Comparison of ENCODE assay signal across 1 cellular context in the genomic region with DNA sequence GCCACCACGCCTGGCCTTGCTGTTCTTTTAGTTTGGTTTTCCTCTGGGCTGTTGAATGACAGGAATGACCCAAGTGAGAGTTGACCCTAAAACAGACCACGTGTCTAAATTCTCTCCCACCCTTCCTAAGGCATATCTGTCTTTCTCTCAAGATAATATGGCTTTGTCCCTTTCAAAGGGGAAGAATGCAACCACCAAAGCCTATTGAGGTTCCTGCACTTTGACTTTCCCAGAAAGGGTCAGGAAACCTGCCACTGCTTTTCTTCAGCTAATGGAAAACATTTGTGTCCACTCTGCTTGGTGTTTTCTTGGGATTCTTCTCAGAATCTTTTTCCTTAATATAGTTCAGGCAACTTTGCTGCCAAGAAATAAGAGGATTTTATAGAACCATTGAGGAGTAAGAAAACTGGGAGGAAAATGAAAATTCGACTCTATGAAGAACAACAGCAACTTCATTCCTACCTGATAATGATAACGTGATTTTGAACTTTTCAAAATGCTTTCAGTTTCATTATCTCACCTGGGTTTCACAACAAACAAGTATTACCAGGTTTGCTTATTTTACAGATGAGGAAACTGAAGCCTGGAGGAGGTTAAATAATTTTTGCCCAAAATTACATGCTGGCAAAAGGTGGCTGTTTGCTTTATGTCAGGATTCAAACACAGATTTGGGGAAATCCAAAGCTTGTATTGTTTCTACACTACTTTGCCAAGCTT.
TF ChIP-seq lines count a peak whose summit lies in the region.

No MANE protein-coding gene starts in this region.

TF ChIP-seq in A549, 52 proteins besides CTCF, POLR2A, EP300 and RAD21 (continued from another document):
- TF ChIP-seq HEYL (CRISPR knock-in tag; IDR thresholded peaks at IDR 0.05), result no peak
